ENCODE assay signal across 33 cellular contexts in genomic region chr7:36766451-36766850, GRCh38. TPM values are rescaled to one million over a fixed set of nuclear protein-coding genes. Genes with fewer than 3 reads are reported as not detected.
"Had no signal": no experiment of that assay in that cellular context is flagged by ENCODE, and none has a peak within 500 bp of the region (broad histone marks: within the 10 kb centered on the region; RNA-seq: fewer than 3 reads in every experiment).

No MANE protein-coding gene starts in this region.

- H3K36me3 ChIP-seq: adrenal gland, colonic mucosa, esophagus squamous epithelium, gastroesophageal sphincter, WERI-Rb-1 had no signal

- H3K27me3 ChIP-seq: adrenal gland, body of pancreas, colonic mucosa, esophagus squamous epithelium, gastroesophageal sphincter had no signal

- H3K36me3 Mint-ChIP-seq: activated naive CD4-positive, alpha-beta T cell treated with anti-CD3 and anti-CD28 coated beads, Interleukin-2, amount 50 U/mL, for 24 hours had no signal

- H3K4me3 Mint-ChIP-seq: activated B cell treated with CpG ODN at 0.5 μM for 24 hours; activated CD8-positive, alpha-beta T cell treated with anti-CD3 and anti-CD28 coated beads for 36 hours; activated naive CD4-positive, alpha-beta T cell treated with anti-CD3 and anti-CD28 coated beads for 36 hours; activated naive CD4-positive, alpha-beta T cell treated with anti-CD3 and anti-CD28 coated beads, Interleukin-2, amount 50 U/mL, for 24 hours; activated naive CD8-positive, alpha-beta T cell treated with anti-CD3 and anti-CD28 coated beads for 36 hours; activated naive CD8-positive, alpha-beta T cell treated with anti-CD3 and anti-CD28 coated beads, Interleukin-2, amount 50 U/mL, for 24 hours; activated T-cell treated with anti-CD3 and anti-CD28 coated beads, Interleukin-2, amount 50 U/mL, for 4 hours; activated T-helper 17 cell treated with anti-CD3 and anti-CD28 coated beads, Interleukin-2, amount 50 U/mL, for 72 hours; T-helper 17 cell; T-helper 2 cell treated with Interferon-gamma antibody and Interleukin-4, amounts not matched to agents 5 μg/mL and 100 μg/mL, for 36 hours had no signal

- ATAC-seq: activated CD4-positive, CD25-positive, alpha-beta regulatory T cell treated with anti-CD3 and anti-CD28 coated beads, Interleukin-2, amount 50 U/mL, for 24 hours; activated naive CD8-positive, alpha-beta T cell treated with anti-CD3 and anti-CD28 coated beads, Interleukin-2, amount 50 U/mL, for 24 hours; activated T-cell treated with anti-CD3 and anti-CD28 coated beads, Interleukin-2, amount 50 U/mL, for 4 hours; activated T-helper 17 cell treated with anti-CD3 and anti-CD28 coated beads, Interleukin-2, amount 50 U/mL, for 72 hours; body of pancreas; gastroesophageal sphincter; T-helper 17 cell had no signal

- H3K27me3 Mint-ChIP-seq: activated B cell treated with CpG ODN at 0.5 μM for 24 hours; activated CD8-positive, alpha-beta T cell treated with anti-CD3 and anti-CD28 coated beads for 36 hours; activated naive CD4-positive, alpha-beta T cell treated with anti-CD3 and anti-CD28 coated beads, Interleukin-2, amount 50 U/mL, for 24 hours; activated naive CD8-positive, alpha-beta T cell treated with anti-CD3 and anti-CD28 coated beads for 36 hours; activated naive CD8-positive, alpha-beta T cell treated with anti-CD3 and anti-CD28 coated beads, Interleukin-2, amount 50 U/mL, for 24 hours; activated T-helper 17 cell treated with anti-CD3 and anti-CD28 coated beads, Interleukin-2, amount 50 U/mL, for 72 hours had no signal

- H3K9me3 ChIP-seq: adrenal gland, body of pancreas, colonic mucosa, esophagus squamous epithelium, gastroesophageal sphincter had no signal

- H3K27ac Mint-ChIP-seq: activated B cell treated with CpG ODN at 0.5 μM for 24 hours; activated CD8-positive, alpha-beta T cell treated with anti-CD3 and anti-CD28 coated beads for 36 hours; activated naive CD4-positive, alpha-beta T cell treated with anti-CD3 and anti-CD28 coated beads for 36 hours; activated naive CD4-positive, alpha-beta T cell treated with anti-CD3 and anti-CD28 coated beads, Interleukin-2, amount 50 U/mL, for 24 hours; activated naive CD8-positive, alpha-beta T cell treated with anti-CD3 and anti-CD28 coated beads for 36 hours; activated naive CD8-positive, alpha-beta T cell treated with anti-CD3 and anti-CD28 coated beads, Interleukin-2, amount 50 U/mL, for 24 hours; activated T-helper 17 cell treated with anti-CD3 and anti-CD28 coated beads, Interleukin-2, amount 50 U/mL, for 72 hours; T-helper 17 cell; T-helper 2 cell treated with Interferon-gamma antibody and Interleukin-4, amounts not matched to agents 5 μg/mL and 100 μg/mL, for 36 hours had no signal

- H3K27ac ChIP-seq: adrenal gland, body of pancreas, colonic mucosa, epithelial cell of prostate, esophagus squamous epithelium, gastroesophageal sphincter, WERI-Rb-1 had no signal

- H3K9me3 Mint-ChIP-seq: activated B cell treated with CpG ODN at 0.5 μM for 24 hours; activated CD8-positive, alpha-beta T cell treated with anti-CD3 and anti-CD28 coated beads for 36 hours; activated naive CD4-positive, alpha-beta T cell treated with anti-CD3 and anti-CD28 coated beads for 36 hours; activated naive CD4-positive, alpha-beta T cell treated with anti-CD3 and anti-CD28 coated beads, Interleukin-2, amount 50 U/mL, for 24 hours; activated naive CD8-positive, alpha-beta T cell treated with anti-CD3 and anti-CD28 coated beads, Interleukin-2, amount 50 U/mL, for 24 hours; activated T-cell treated with anti-CD3 and anti-CD28 coated beads, Interleukin-2, amount 50 U/mL, for 4 hours; activated T-helper 17 cell treated with anti-CD3 and anti-CD28 coated beads, Interleukin-2, amount 50 U/mL, for 72 hours; T-helper 2 cell treated with Interferon-gamma antibody and Interleukin-4, amounts not matched to agents 5 μg/mL and 100 μg/mL, for 36 hours had no signal

- H3K4me3 ChIP-seq: adrenal gland, body of pancreas, colonic mucosa, esophagus squamous epithelium, gastroesophageal sphincter had no signal

- DNase-seq: activated B cell treated with CpG ODN at 0.5 μM for 24 hours; activated CD4-positive, alpha-beta T cell treated with anti-CD3 and anti-CD28 coated beads for 48 hours; activated CD4-positive, alpha-beta T cell treated with anti-CD3 and anti-CD28 coated beads, Interleukin-2, amount 50 U/mL, for 1 hour; activated CD4-positive, alpha-beta T cell treated with anti-CD3 and anti-CD28 coated beads, Interleukin-2, amount 50 U/mL, for 48 hours; activated CD8-positive, alpha-beta memory T cell treated with anti-CD3 and anti-CD28 coated beads for 24 hours; activated CD8-positive, alpha-beta T cell treated with anti-CD3 and anti-CD28 coated beads for 36 hours; activated effector memory CD4-positive, alpha-beta T cell treated with Interleukin-2 at 50 U/mL for 16 hours; activated naive CD4-positive, alpha-beta T cell treated with anti-CD3 and anti-CD28 coated beads for 36 hours; activated naive CD8-positive, alpha-beta T cell treated with anti-CD3 and anti-CD28 coated beads for 36 hours; activated naive CD8-positive, alpha-beta T cell treated with anti-CD3 and anti-CD28 coated beads, Interleukin-2, amount 50 U/mL, for 24 hours; activated T-cell treated with anti-CD3 and anti-CD28 coated beads, Interleukin-2, amount 50 U/mL, for 4 hours; adrenal gland; amygdala; aorta; body of pancreas; caudate nucleus; cerebellar nuclear complex; colonic mucosa; effector CD8-positive, alpha-beta T cell; esophagus squamous epithelium; foreskin melanocyte; T-helper 17 cell; T1000; WERI-Rb-1 had no signal

- H3K4me1 Mint-ChIP-seq: activated T-helper 17 cell treated with anti-CD3 and anti-CD28 coated beads, Interleukin-2, amount 50 U/mL, for 72 hours had no signal

- H3K4me1 ChIP-seq: adrenal gland, body of pancreas, colonic mucosa, esophagus squamous epithelium, gastroesophageal sphincter had no signal

RNA-seq across cellular contexts. Expression of gene AOAH, which starts 42.2 kb away (rescaled TPM):
- total RNA-seq: endothelial cell of umbilical vein, fibroblast of lung, fibroblast of villous mesenchyme had no signal
- polyA plus RNA-seq: endothelial cell of umbilical vein, fibroblast of lung had no signal
